1 cellular context compared by ENCODE assay signal in the genomic region with DNA sequence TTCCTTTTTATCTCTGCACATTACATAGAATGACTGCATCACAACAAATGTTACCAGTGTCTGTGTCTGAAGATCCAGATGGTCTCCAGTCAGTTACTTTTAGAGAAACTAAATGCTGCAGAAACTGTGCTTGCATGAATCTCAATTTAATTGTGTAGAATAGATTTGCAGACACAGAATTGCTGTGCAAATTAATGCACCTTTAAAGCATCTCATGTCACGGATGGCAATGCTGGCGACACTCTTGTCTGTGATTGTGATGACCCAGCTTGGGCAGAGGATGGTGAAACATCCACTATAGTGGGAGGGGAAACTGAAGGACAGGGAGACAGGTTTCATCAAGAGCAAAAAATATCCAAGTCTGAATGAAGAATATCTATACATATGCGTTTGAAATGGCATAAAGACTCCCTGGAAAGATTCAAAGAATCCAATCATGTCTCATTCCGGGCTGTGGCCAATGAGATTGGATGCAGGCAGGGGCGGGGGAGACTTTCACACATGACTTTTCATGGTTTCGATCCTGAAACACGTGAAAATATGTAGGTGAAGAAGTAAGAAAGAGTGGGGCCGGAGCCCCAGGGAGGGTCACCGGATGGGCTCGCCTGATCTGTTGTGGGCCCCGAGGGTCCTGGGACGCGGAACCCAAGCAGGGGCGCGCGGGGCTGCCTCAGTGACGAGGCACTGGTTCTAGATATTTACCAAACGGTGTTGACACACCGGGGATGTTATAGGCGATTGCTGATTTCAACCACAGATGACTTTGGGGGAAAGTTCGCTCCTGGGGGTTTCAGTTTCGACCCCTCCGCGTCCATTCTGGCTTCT.
A peak's percentile ranks its signal among the peaks of the same experiment; 100 is the strongest.
TF ChIP-seq lines count a peak whose summit lies in the region.

No MANE protein-coding gene starts in this region.

TF ChIP-seq in HepG2, 621 proteins besides CTCF, POLR2A, EP300 and RAD21:
- TF ChIP-seq, protein P1, sequence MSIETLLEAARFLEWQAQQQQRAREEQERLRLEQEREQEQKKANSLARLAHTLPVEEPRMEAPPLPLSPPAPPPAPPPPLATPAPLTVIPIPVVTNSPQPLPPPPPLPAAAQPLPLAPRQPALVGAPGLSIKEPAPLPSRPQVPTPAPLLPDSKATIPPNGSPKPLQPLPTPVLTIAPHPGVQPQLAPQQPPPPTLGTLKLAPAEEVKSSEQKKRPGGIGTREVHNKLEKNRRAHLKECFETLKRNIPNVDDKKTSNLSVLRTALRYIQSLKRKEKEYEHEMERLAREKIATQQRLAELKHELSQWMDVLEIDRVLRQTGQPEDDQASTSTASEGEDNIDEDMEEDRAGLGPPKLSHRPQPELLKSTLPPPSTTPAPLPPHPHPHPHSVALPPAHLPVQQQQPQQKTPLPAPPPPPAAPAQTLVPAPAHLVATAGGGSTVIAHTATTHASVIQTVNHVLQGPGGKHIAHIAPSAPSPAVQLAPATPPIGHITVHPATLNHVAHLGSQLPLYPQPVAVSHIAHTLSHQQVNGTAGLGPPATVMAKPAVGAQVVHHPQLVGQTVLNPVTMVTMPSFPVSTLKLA (IDR thresholded peaks at IDR 0.05): peak; percentile 58
